ENCODE assay signal across 30 cellular contexts in genomic region chr7:99672571-99672970, GRCh38. TPM values are rescaled to one million over a fixed set of nuclear protein-coding genes. Genes with fewer than 3 reads are reported as not detected.
"Had no signal": no experiment of that assay in that cellular context is flagged by ENCODE, and none has a peak within 500 bp of the region (broad histone marks: within the 10 kb centered on the region; RNA-seq: fewer than 3 reads in every experiment).

No MANE protein-coding gene starts in this region.

- H3K9me3 Mint-ChIP-seq: effector memory CD8-positive, alpha-beta T cell; mesothelial cell of epicardium; naive thymus-derived CD8-positive, alpha-beta T cell; nephron progenitor cell; stimulated activated naive B cell treated with anti-CD40 and anti-IgM and Interleukin-4, amounts not matched to agents 10 μg/mL and 1 μg/mL and 100 μg/mL, for 72 hours; stimulated activated naive CD8-positive, alpha-beta T cell treated with anti-CD3 and anti-CD28 coated beads, Interleukin-15, Interleukin-2, amounts not matched to agents 100 ng/mL and 50 ng/mL, for 24 hours had no signal

- DNase-seq: cortex of kidney; effector memory CD8-positive, alpha-beta T cell; erythroblast; esophagus squamous epithelium; foreskin melanocyte; glutamatergic neuron; heart right ventricle; hippocampal formation; left cardiac atrium; left ventricle myocardium superior; mesenchymal stem cell; naive thymus-derived CD8-positive, alpha-beta T cell; nephron progenitor cell; nucleus accumbens; sigmoid colon; spleen; stimulated activated CD4-positive, alpha-beta T cell treated with anti-CD3 and anti-CD28 coated beads, Interleukin-4, amount 100 ng/mL, for 4 hours; stimulated activated naive B cell treated with anti-CD40 and anti-IgM and Interleukin-4, amounts not matched to agents 10 μg/mL and 1 μg/mL and 100 μg/mL, for 72 hours; transverse colon; upper lobe of right lung; uterus had no signal

- H3K27me3 Mint-ChIP-seq: effector memory CD8-positive, alpha-beta T cell; naive thymus-derived CD8-positive, alpha-beta T cell; stimulated activated naive B cell treated with anti-CD40 and anti-IgM and Interleukin-4, amounts not matched to agents 10 μg/mL and 1 μg/mL and 100 μg/mL, for 72 hours; stimulated activated naive CD8-positive, alpha-beta T cell treated with anti-CD3 and anti-CD28 coated beads, Interleukin-15, Interleukin-2, amounts not matched to agents 100 ng/mL and 50 ng/mL, for 24 hours had no signal

- H3K9me3 ChIP-seq: esophagus squamous epithelium, heart right ventricle, prostate gland, right atrium auricular region, sigmoid colon, spleen, transverse colon, upper lobe of right lung, uterus had no signal

- FAIRE-seq: endometrium, islet of Langerhans had no signal

- H3K4me1 ChIP-seq: heart right ventricle, prostate gland, right atrium auricular region, sigmoid colon, spleen, upper lobe of right lung, uterus had no signal

- H3K4me3 Mint-ChIP-seq: effector memory CD8-positive, alpha-beta T cell; mesothelial cell of epicardium; naive thymus-derived CD8-positive, alpha-beta T cell; nephron progenitor cell; stimulated activated naive B cell treated with anti-CD40 and anti-IgM and Interleukin-4, amounts not matched to agents 10 μg/mL and 1 μg/mL and 100 μg/mL, for 72 hours; stimulated activated naive CD8-positive, alpha-beta T cell treated with anti-CD3 and anti-CD28 coated beads, Interleukin-15, Interleukin-2, amounts not matched to agents 100 ng/mL and 50 ng/mL, for 24 hours had no signal

- H3K27ac Mint-ChIP-seq: effector memory CD8-positive, alpha-beta T cell; mesothelial cell of epicardium; nephron progenitor cell; stimulated activated naive B cell treated with anti-CD40 and anti-IgM and Interleukin-4, amounts not matched to agents 10 μg/mL and 1 μg/mL and 100 μg/mL, for 72 hours; stimulated activated naive CD8-positive, alpha-beta T cell treated with anti-CD3 and anti-CD28 coated beads, Interleukin-15, Interleukin-2, amounts not matched to agents 100 ng/mL and 50 ng/mL, for 24 hours had no signal

- H3K4me1 Mint-ChIP-seq: nephron progenitor cell had no signal

- H3K27me3 ChIP-seq: esophagus squamous epithelium, heart right ventricle, right atrium auricular region, sigmoid colon, spleen, transverse colon, upper lobe of right lung, uterus had no signal

- H3K4me3 ChIP-seq: esophagus squamous epithelium, heart right ventricle, lung, prostate gland, right atrium auricular region, sigmoid colon, spleen, transverse colon, upper lobe of right lung, uterus had no signal

- ATAC-seq: effector memory CD8-positive, alpha-beta T cell; heart right ventricle; left cardiac atrium; left ventricle myocardium superior; naive thymus-derived CD8-positive, alpha-beta T cell; stimulated activated naive B cell treated with anti-CD40 and anti-IgM and Interleukin-4, amounts not matched to agents 10 μg/mL and 1 μg/mL and 100 μg/mL, for 72 hours; upper lobe of right lung had no signal

- H3K36me3 ChIP-seq: prostate gland, right atrium auricular region, uterus had no signal

- H3K27ac ChIP-seq: esophagus squamous epithelium, heart right ventricle, prostate gland, right atrium auricular region, sigmoid colon, spleen, transverse colon, upper lobe of right lung, uterus had no signal

RNA-seq across cellular contexts. Expression of gene CYP3A5, which starts 7.2 kb away (rescaled TPM):
- total RNA-seq: dermis microvascular lymphatic vessel endothelial cell, heart right ventricle, osteocyte, spleen had no signal
